Comparison of ENCODE assay signal across 18 cellular contexts in the genomic region with DNA sequence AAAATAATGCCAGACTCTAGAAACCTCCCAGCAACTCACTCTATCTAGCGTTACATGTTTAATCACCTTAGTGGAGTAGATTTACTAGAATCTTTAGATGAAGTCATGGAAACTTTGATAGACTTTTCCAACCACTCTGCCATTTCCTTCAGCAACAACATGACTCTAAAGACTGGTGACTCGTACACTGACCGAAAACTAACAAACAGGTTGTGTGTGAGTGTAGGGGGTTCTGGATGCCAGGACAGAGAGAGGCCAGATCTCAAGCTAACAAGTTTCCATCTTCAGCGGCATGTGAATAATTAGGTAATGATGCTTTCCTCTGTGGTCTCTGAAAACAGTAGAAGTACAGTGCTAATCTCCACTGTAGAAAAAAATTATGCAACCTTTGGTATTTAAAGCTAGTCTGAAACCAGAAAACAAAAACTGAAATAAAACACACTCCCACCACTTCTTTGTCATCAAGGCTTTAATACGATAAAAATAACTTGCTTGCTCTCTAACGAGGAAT.
A peak's percentile ranks its signal among the peaks of the same experiment; 100 is the strongest.
DNase-seq lines count a peak whose midpoint lies in the region; FAIRE-seq and TF ChIP-seq lines count a peak whose summit lies in the region.
"Had no signal": no experiment of that assay in that cellular context is flagged by ENCODE, and none has a peak within 500 bp of the region (broad histone marks: within the 10 kb centered on the region; RNA-seq: fewer than 3 reads in every experiment).

No MANE protein-coding gene starts in this region.

- H4K5ac ChIP-seq in H1 (ENCODE audit: insufficient read length, low read depth, low read length) = no peak overlapping the region

- no peaks in the 10 kb centered on the region for H3K36me3 ChIP-seq in KMS-11 (ENCODE audit: insufficient read depth)
- no peaks in the 10 kb centered on the region for H3K36me3 ChIP-seq in H1 (ENCODE audit: control insufficient read depth in 2 of 4, insufficient read depth in 4 of 4, low read length in 3 of 4)
- H3K36me3 ChIP-seq in smooth muscle cell (ENCODE audit: low read depth) = no peaks in the 10 kb centered on the region
- H3K36me3 ChIP-seq: BLaER1, MG63, Peyer's patch had no signal

- POLR2A ChIA-PET in H1 (lab: Charles Lee; ENCODE audit: partially characterized antibody) = no interaction called here

- WGBS in H1 (ENCODE audit: extremely low coverage in 1 of 2, insufficient coverage in 1 of 2, insufficient read length in 1 of 2, insufficient replicate concordance in 2 of 2, low coverage in 1 of 2, low lambda C conversion rate in 2 of 2, missing lambda C conversion rate in 1 of 2), 2 experiments = 80% methylated on average over 6 of the region's 6 CpGs; no CpG with 5 or more reads in 1 of the 2 experiments
- 37% methylated on average over 6 of the region's 6 CpGs for WGBS in smooth muscle cell (ENCODE audit: low lambda C conversion rate)

- H3K9me3 ChIP-seq in H1 (ENCODE audit: insufficient read depth in 2 of 2, low read depth in 1 of 2, low read length in 1 of 2) = no peaks in the 10 kb centered on the region
- no peaks in the 10 kb centered on the region for H3K9me3 ChIP-seq in smooth muscle cell (replicated peaks; ENCODE audit: low read depth)
- H3K9me3 ChIP-seq: BLaER1, MG63, Peyer's patch had no signal

- H3K4me1 ChIP-seq in KMS-11 (ENCODE audit: low read depth, poor library complexity, severe bottlenecking) (peaks cover 18% of the 10 kb centered on the region), H1 (replicated peaks in 1 of 4; ENCODE audit: control insufficient read depth in 3 of 4, insufficient read depth in 4 of 4, low read length in 3 of 4) (no peaks in the 10 kb centered on the region; a peak in 3 of 7 replicates), smooth muscle cell (ENCODE audit: low read depth) (no peaks in the 10 kb centered on the region)
- H3K4me1 ChIP-seq: BLaER1, Peyer's patch had no signal

- H3F3A ChIP-seq in smooth muscle cell (ENCODE audit: low read depth) = no peaks in the 10 kb centered on the region

- H2BK5ac ChIP-seq in H1 (ENCODE audit: low read depth, low read length) = no peak overlapping the region

- no peak for TF ChIP-seq CTCF in KMS-11 (conservative IDR thresholded peaks at IDR 0.05; ENCODE audit: low read depth, low read length)
- no peak for TF ChIP-seq CTCF in H1 (IDR thresholded peaks at IDR 0.05; ENCODE audit: control extremely low read depth in 1 of 3, insufficient read depth in 1 of 3, low read depth in 1 of 3, low read length in 3 of 3)
- TF ChIP-seq CTCF in smooth muscle cell (IDR thresholded peaks at IDR 0.05; ENCODE audit: borderline replicate concordance, insufficient read depth, poor library complexity, severe bottlenecking) = no peak
- TF ChIP-seq CTCF in coronary artery (IDR thresholded peaks at IDR 0.05) = no peak

- H3K9ac ChIP-seq in KMS-11 = no peak overlapping the region
- H3K9ac ChIP-seq in H1 (replicated peaks in 1 of 4; ENCODE audit: extremely low read depth in 1 of 4, low read depth in 3 of 4, low read length in 3 of 4) = no peak overlapping the region
- H3K9ac ChIP-seq in smooth muscle cell (ENCODE audit: low read depth) = no peak overlapping the region
- H3K9ac ChIP-seq: BLaER1 had no signal

- no peak overlapping the region for H3K18ac ChIP-seq in H1 (ENCODE audit: extremely low read depth, low read length)

- no peaks in the 10 kb centered on the region for H4K20me1 ChIP-seq in KMS-11 (ENCODE audit: insufficient read depth)
- no peaks in the 10 kb centered on the region for H4K20me1 ChIP-seq in H1 (replicated peaks in 1 of 2; ENCODE audit: control insufficient read depth in 1 of 2, insufficient read depth in 2 of 2, low read length in 2 of 2)
- no peaks in the 10 kb centered on the region for H4K20me1 ChIP-seq in smooth muscle cell (ENCODE audit: low read depth)
- H4K20me1 ChIP-seq: BLaER1 had no signal

- no peak overlapping the region for H3K27ac ChIP-seq in KMS-11
- H3K27ac ChIP-seq in H1 (ENCODE audit: low read depth, low read length) = no peak overlapping the region
- no peak overlapping the region for H3K27ac ChIP-seq in smooth muscle cell (ENCODE audit: low read depth)
- no peak overlapping the region for H3K27ac ChIP-seq in coronary artery
- H3K27ac ChIP-seq: BLaER1, Peyer's patch had no signal

- no peak overlapping the region for H2BK12ac ChIP-seq in H1 (ENCODE audit: low read depth, low read length)

- H2AK5ac ChIP-seq in H1 (ENCODE audit: low read depth, low read length) = no peak overlapping the region

- FAIRE-seq in H1 (lab: Jason Lieb, UNC) = no peak
- FAIRE-seq: H54 had no signal

- peak overlapping the region; percentile 43; the same call in 1 of the 2 replicates for H2AFZ ChIP-seq in KMS-11 (ENCODE audit: low read depth)
- peak overlapping the region; percentile 67 for H2AFZ ChIP-seq in H1 (ENCODE audit: low read length)
- peak overlapping the region; percentile 27 for H2AFZ ChIP-seq in smooth muscle cell (ENCODE audit: low read depth)

- no peak for TF ChIP-seq EP300 in H1 (IDR thresholded peaks at IDR 0.05; ENCODE audit: borderline replicate concordance in 1 of 2, low read depth in 2 of 2, low read length in 2 of 2)

- H2BK15ac ChIP-seq in H1 (ENCODE audit: low read length) = no peak overlapping the region

- CTCF ChIA-PET in H1 (lab: Charles Lee; ENCODE audit: partially characterized antibody) = no interaction called here

- no peaks in the 10 kb centered on the region for H3K23me2 ChIP-seq in H1 (ENCODE audit: low read depth, low read length)

- TF ChIP-seq POLR2A in H1 (IDR thresholded peaks at IDR 0.05; ENCODE audit: control extremely low read depth in 1 of 2, low read depth in 2 of 2, low read length in 2 of 2) = no peak

- H3K79me1 ChIP-seq in H1 (ENCODE audit: low read depth, low read length) = no peaks in the 10 kb centered on the region

- no peak overlapping the region for H3K56ac ChIP-seq in H1 (replicated peaks; ENCODE audit: insufficient read length, low read depth, low read length)

- no peaks in the 10 kb centered on the region for H3K27me3 ChIP-seq in KMS-11 (ENCODE audit: insufficient read depth, low read depth)
- no peaks in the 10 kb centered on the region for H3K27me3 ChIP-seq in H1 (replicated peaks in 1 of 4; ENCODE audit: control insufficient read depth in 3 of 4, extremely low read depth in 1 of 4, insufficient read depth in 3 of 4, low read length in 3 of 4)
- H3K27me3 ChIP-seq in smooth muscle cell (ENCODE audit: low read depth) = no peaks in the 10 kb centered on the region
- H3K27me3 ChIP-seq: BLaER1, MG63, Peyer's patch had no signal

- H3K4me3 ChIP-seq in KMS-11 (IDR thresholded peaks at IDR 0.05; ENCODE audit: insufficient read depth, low read depth, low read length) = no peak overlapping the region
- H3K4me3 ChIP-seq in H1 (ENCODE audit: extremely low read depth in 1 of 4, insufficient read depth in 2 of 4, low read depth in 3 of 4, low read length in 4 of 4) = no peak overlapping the region
- H3K4me3 ChIP-seq in smooth muscle cell = no peak overlapping the region
- H3K4me3 ChIP-seq in coronary artery = no peak overlapping the region
- H3K4me3 ChIP-seq: BLaER1, MG63, Peyer's patch had no signal

- H2BK120ac ChIP-seq in H1 (replicated peaks; ENCODE audit: low read depth, low read length) = no peak overlapping the region

- TF ChIP-seq RAD21 in H1 (IDR thresholded peaks at IDR 0.05 in 1 of 2, conservative IDR thresholded peaks at IDR 0.05 in 1 of 2; ENCODE audit: low read depth in 2 of 2, low read length in 2 of 2) = no peak

- no peak overlapping the region for H4K91ac ChIP-seq in H1 (replicated peaks; ENCODE audit: insufficient read length, low read length)

- DNase-seq in RKO (ENCODE audit: low spot score) (peak; percentile 13), H1 (ENCODE audit: low read depth in 1 of 2, low spot score in 2 of 2) (no peak), smooth muscle cell (lab: John Stamatoyannopoulos, UW; ENCODE audit: unreplicated experiment) (no peak), HPDE6-E6E7 (ENCODE audit: extremely low spot score) (no peak), coronary artery (ENCODE audit: low spot score) (no peak), HUDEP-2 (lab: John Stamatoyannopoulos, UW; ENCODE audit: unreplicated experiment in 76 of 76) (no peak)
- DNase-seq: CD8-positive, alpha-beta memory T cell; GF-D8; KG1; MG63; NCI-H1105; NCI-H1694 treated with DMSO at 0.1 percent for 48 hours; NCI-H345; Peyer's patch; SHP77 had no signal

- H2BK20ac ChIP-seq in H1 (ENCODE audit: low read length) = no peak overlapping the region

- H3K79me2 ChIP-seq in KMS-11 (ENCODE audit: insufficient read depth, low read depth) (no peaks in the 10 kb centered on the region), H1 (ENCODE audit: control insufficient read depth in 1 of 2, insufficient read depth in 2 of 2, low read length in 2 of 2) (no peaks in the 10 kb centered on the region), smooth muscle cell (ENCODE audit: low read depth) (no peaks in the 10 kb centered on the region)

- H3K4me2 ChIP-seq in KMS-11 (peak overlapping the region; percentile 17), H1 (ENCODE audit: insufficient read depth in 1 of 2, low read depth in 2 of 2, low read length in 2 of 2) (no peak overlapping the region), smooth muscle cell (peak overlapping the region; percentile 39)
- H3K4me2 ChIP-seq: BLaER1 had no signal

- H3K23ac ChIP-seq in H1 (ENCODE audit: insufficient read length) = no peak overlapping the region

- H3K4ac ChIP-seq in H1 (replicated peaks; ENCODE audit: insufficient read length, low read depth, low read length) = no peak overlapping the region

- no peak overlapping the region for H3K14ac ChIP-seq in H1 (ENCODE audit: insufficient read length)

- no peak overlapping the region for H4K8ac ChIP-seq in H1 (ENCODE audit: extremely low read depth, insufficient read depth, low read length)

TF ChIP-seq in H1, 55 proteins besides CTCF, POLR2A, EP300 and RAD21:
- TF ChIP-seq CBX5 (IDR thresholded peaks at IDR 0.05; ENCODE audit: low read depth, low read length) (no peak), RNF2 (IDR thresholded peaks at IDR 0.05; ENCODE audit: borderline replicate concordance, low read depth, low read length, missing control alignments, poor library complexity, severe bottlenecking) (no peak), RXRA (IDR thresholded peaks at IDR 0.05; ENCODE audit: insufficient read depth, low read depth, low read length) (no peak)
- TF ChIP-seq, protein P1, sequence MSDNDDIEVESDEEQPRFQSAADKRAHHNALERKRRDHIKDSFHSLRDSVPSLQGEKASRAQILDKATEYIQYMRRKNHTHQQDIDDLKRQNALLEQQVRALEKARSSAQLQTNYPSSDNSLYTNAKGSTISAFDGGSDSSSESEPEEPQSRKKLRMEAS (IDR thresholded peaks at IDR 0.05) = no peak

Comparison
In these comparisons a context has a peak if more than half of its experiments do, and no peak if none do; other contexts are left out.
1. H3K4me2 ChIP-seq: peak in KMS-11 (single experiment) and smooth muscle cell (single experiment); none in H1 (0 of 2).
2. Peak in every context shown above with its lines, with median percentiles within 50 percentile points of each other: H2AFZ ChIP-seq.